In the genomic region with DNA sequence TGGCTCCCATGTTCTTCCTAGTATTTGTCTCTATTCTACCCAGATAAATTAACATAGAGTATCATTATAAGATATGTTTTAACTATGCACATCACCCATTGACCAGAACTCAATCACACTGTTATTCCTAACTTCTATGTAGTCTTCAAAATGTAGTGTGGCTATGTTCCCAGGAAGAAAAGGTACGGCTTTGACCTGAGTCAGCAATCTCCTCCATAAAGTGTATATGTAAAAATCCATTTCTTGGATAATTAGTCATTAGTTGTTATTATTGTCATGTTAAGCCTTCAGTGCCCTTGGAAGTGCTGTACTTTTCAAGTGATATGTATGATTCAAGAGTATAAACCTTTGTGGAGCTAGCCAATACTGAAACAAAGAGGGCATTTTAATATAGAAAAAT, we compare ENCODE assay signal across 29 cellular contexts.
"Had no signal": no experiment of that assay in that cellular context is flagged by ENCODE, and none has a peak within 500 bp of the region (broad histone marks: within the 10 kb centered on the region; RNA-seq: fewer than 3 reads in every experiment).

No MANE protein-coding gene starts in this region.

- H3K4me1 Mint-ChIP-seq: endodermal cell had no signal

- FAIRE-seq: endometrium, endothelial cell of umbilical vein, frontal cortex had no signal

- H3K27ac Mint-ChIP-seq: dendritic cell treated with granulocyte-macrophage colony-stimulating factor and Interleukin-4, amounts not matched to agents 40 ng/mL and 50 ng/mL, for 4 days; effector memory CD8-positive, alpha-beta T cell; endodermal cell had no signal

- H3K27me3 Mint-ChIP-seq: dendritic cell treated with granulocyte-macrophage colony-stimulating factor and Interleukin-4, amounts not matched to agents 40 ng/mL and 50 ng/mL, for 4 days; effector memory CD8-positive, alpha-beta T cell had no signal

- H3K4me1 ChIP-seq: colonic mucosa, esophagus muscularis mucosa, esophagus squamous epithelium, foreskin keratinocyte, gastrocnemius medialis, gastroesophageal sphincter, heart left ventricle, heart right ventricle had no signal

- H3K27ac ChIP-seq: colonic mucosa, coronary artery, dorsolateral prefrontal cortex, epithelial cell of prostate, esophagus muscularis mucosa, esophagus squamous epithelium, foreskin keratinocyte, gastrocnemius medialis, gastroesophageal sphincter, heart left ventricle, heart right ventricle, hepatocyte had no signal

- H3K4me3 ChIP-seq: colonic mucosa, coronary artery, dorsolateral prefrontal cortex, esophagus muscularis mucosa, esophagus squamous epithelium, gastrocnemius medialis, gastroesophageal sphincter, heart left ventricle, heart right ventricle, hepatocyte had no signal

- ATAC-seq: effector memory CD8-positive, alpha-beta T cell; esophagus mucosa; foreskin keratinocyte; gastrocnemius medialis; gastroesophageal sphincter; heart left ventricle; heart right ventricle had no signal

- H3K4me2 ChIP-seq: hepatocyte had no signal

- H3K27me3 ChIP-seq: colonic mucosa, dorsolateral prefrontal cortex, esophagus muscularis mucosa, esophagus squamous epithelium, foreskin keratinocyte, gastrocnemius medialis, gastroesophageal sphincter, heart left ventricle, heart right ventricle, hepatocyte had no signal

- H3K79me2 ChIP-seq: hepatocyte had no signal

- H2AFZ ChIP-seq: hepatocyte had no signal

- H3K9me3 Mint-ChIP-seq: endodermal cell had no signal

- H3K36me3 ChIP-seq: colonic mucosa, esophagus muscularis mucosa, esophagus squamous epithelium, gastrocnemius medialis, gastroesophageal sphincter, heart left ventricle, heart right ventricle had no signal

- H3K9me3 ChIP-seq: colonic mucosa, esophagus muscularis mucosa, esophagus squamous epithelium, gastrocnemius medialis, gastroesophageal sphincter had no signal

- DNase-seq: colonic mucosa; cortex of kidney; dermis blood vessel endothelial cell; dorsolateral prefrontal cortex; effector CD4-positive, alpha-beta T cell; effector CD8-positive, alpha-beta T cell; effector memory CD4-positive, alpha-beta T cell; effector memory CD8-positive, alpha-beta T cell; endodermal cell; erythroblast; esophagus squamous epithelium; foreskin fibroblast; foreskin keratinocyte; foreskin melanocyte; gastrocnemius medialis; glutamatergic neuron; head of caudate nucleus; heart left ventricle; heart right ventricle had no signal

- H3K4me3 Mint-ChIP-seq: dendritic cell treated with granulocyte-macrophage colony-stimulating factor and Interleukin-4, amounts not matched to agents 40 ng/mL and 50 ng/mL, for 4 days; effector memory CD8-positive, alpha-beta T cell; endodermal cell had no signal
